32 cellular contexts compared by ENCODE assay signal in genomic region chr6:148479498-148479897, GRCh38.
"Had no signal": no experiment of that assay in that cellular context is flagged by ENCODE, and none has a peak within 500 bp of the region (broad histone marks: within the 10 kb centered on the region; RNA-seq: fewer than 3 reads in every experiment).

No MANE protein-coding gene starts in this region.

- H3K27ac ChIP-seq: brain microvascular endothelial cell, RWPE1, SJCRH30, SK-N-MC, WERI-Rb-1 had no signal

- H3K27me3 ChIP-seq: brain microvascular endothelial cell, Peyer's patch, SJCRH30 had no signal

- ATAC-seq: activated CD8-positive, alpha-beta memory T cell treated with anti-CD3 and anti-CD28 coated beads, Interleukin-2, amount 10 ng/mL, durations not matched to agents 7 days and 5 days; activated naive CD8-positive, alpha-beta T cell treated with anti-CD3 and anti-CD28 coated beads, Interleukin-2, amount 50 U/mL, for 24 hours; PC-3 had no signal

- DNase-seq: activated CD4-positive, alpha-beta memory T cell treated with anti-CD3 and anti-CD28 coated beads, Interleukin-2, amount 10 ng/mL, durations not matched to agents 7 days and 5 days; activated CD4-positive, alpha-beta T cell treated with anti-CD3 and anti-CD28 coated beads for 1 hour; activated CD4-positive, alpha-beta T cell treated with anti-CD3 and anti-CD28 coated beads for 48 hours; activated CD4-positive, CD25-positive, alpha-beta regulatory T cell; activated CD8-positive, alpha-beta memory T cell treated with anti-CD3 and anti-CD28 coated beads for 24 hours; activated CD8-positive, alpha-beta memory T cell treated with anti-CD3 and anti-CD28 coated beads, Interleukin-2, amount 10 ng/mL, durations not matched to agents 7 days and 5 days; activated CD8-positive, alpha-beta memory T cell treated with anti-CD3 and anti-CD28 coated beads, Interleukin-2, amount 50 U/mL, for 48 hours; activated effector memory CD4-positive, alpha-beta T cell treated with Interleukin-2 at 50 U/mL for 16 hours; activated naive CD4-positive, alpha-beta T cell treated with anti-CD3 and anti-CD28 coated beads, Interleukin-2, amount 10 ng/mL, durations not matched to agents 7 days and 5 days; activated naive CD8-positive, alpha-beta T cell treated with anti-CD3 and anti-CD28 coated beads, Interleukin-2, amount 50 U/mL, for 24 hours; activated T-cell treated with anti-CD3 and anti-CD28 coated beads, Interleukin-2, amount 50 U/mL, for 48 hours; anterior cingulate cortex; brain microvascular endothelial cell; Karpas-422; KBM-7; NCI-H1105; NCI-H1417 treated with DMSO at 0.1 percent for 48 hours; NCI-H1694; NCI-H1930; NCI-H2171; NCI-H510A; NCI-H526; NCI-H748 treated with DMSO at 0.1 percent for 48 hours; NK-92 treated with Interleukin-12 subunit alpha and Interleukin-12 subunit beta, amount 100 ng/mL, for 24 hours; PC-3; Peyer's patch; SHP77; SJCRH30; T1000; WERI-Rb-1 had no signal

- H3K4me3 ChIP-seq: Peyer's patch, SJCRH30, SK-N-MC had no signal

- H3K9me3 ChIP-seq: Peyer's patch, SJCRH30 had no signal

- H3K4me1 ChIP-seq: Peyer's patch, SJCRH30 had no signal
